ENCODE assay signal across 1 cellular context in the genomic region with DNA sequence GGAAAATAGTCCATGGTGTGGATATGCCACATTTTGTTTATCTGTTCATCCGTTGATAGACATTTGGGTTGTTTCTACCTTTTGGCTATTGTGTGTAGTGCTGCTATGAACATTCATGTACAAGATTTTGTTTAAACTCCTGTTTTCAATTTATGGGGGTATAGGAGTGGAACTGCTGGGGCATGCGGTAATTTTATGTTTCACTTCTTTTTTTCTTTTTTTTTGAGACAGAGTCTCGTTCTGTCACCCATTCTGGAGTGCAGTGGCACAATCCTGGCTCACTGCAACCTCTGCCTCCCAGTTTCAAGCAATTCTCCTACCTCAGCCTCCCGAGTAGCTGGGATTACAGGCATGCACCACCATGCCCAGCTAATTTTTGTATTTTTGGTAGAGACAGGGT. TPM values are rescaled to one million over a fixed set of nuclear protein-coding genes. Genes with fewer than 3 reads are reported as not detected.
"Had no signal": no experiment of that assay in that cellular context is flagged by ENCODE, and none has a peak within 500 bp of the region (broad histone marks: within the 10 kb centered on the region; RNA-seq: fewer than 3 reads in every experiment).

No MANE protein-coding gene starts in this region.

RNA-seq across cellular contexts. Expression of gene GPNMB, which starts 22.2 kb away (rescaled TPM):
- polyA plus RNA-seq: naive thymus-derived CD4-positive, alpha-beta T cell had no signal
